32 cellular contexts compared by ENCODE assay signal in the genomic region with DNA sequence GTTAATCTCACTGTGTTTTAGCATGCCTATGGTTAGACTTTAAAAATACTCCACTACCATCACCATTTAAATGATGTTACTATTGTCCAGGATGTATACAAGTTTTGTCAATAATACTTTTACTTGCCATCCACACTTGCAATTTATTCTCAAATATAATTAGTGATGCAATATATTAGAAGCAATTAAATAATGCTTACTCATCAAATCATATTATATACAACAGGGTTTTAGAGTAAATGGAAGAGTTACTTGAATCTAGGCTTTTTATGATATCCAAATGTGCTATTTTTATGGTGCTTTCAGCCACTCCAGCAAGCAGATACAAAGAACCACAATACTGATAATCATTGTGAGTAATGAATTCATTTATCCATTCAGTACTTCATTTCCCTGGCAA.
"Had no signal": no experiment of that assay in that cellular context is flagged by ENCODE, and none has a peak within 500 bp of the region (broad histone marks: within the 10 kb centered on the region; RNA-seq: fewer than 3 reads in every experiment).

No MANE protein-coding gene starts in this region.

- H3K4me3 ChIP-seq: ascending aorta, cardiac muscle cell had no signal

- H3K36me3 ChIP-seq: ascending aorta, cardiac muscle cell had no signal

- H3K4me1 ChIP-seq: ascending aorta had no signal

- ATAC-seq: activated CD8-positive, alpha-beta T cell treated with anti-CD3 and anti-CD28 coated beads for 36 hours; activated naive CD4-positive, alpha-beta T cell treated with anti-CD3 and anti-CD28 coated beads, Interleukin-2, amount 50 U/mL, for 72 hours; activated T-cell treated with anti-CD3 and anti-CD28 coated beads, Interleukin-2, amount 50 U/mL, for 4 hours; activated T-cell treated with anti-CD3 and anti-CD28 coated beads, Interleukin-2, amount 50 U/mL, for 72 hours; activated T-helper 17 cell treated with anti-CD3 and anti-CD28 coated beads, Interleukin-2, amount 50 U/mL, for 72 hours had no signal

- H3K27ac ChIP-seq: ascending aorta, cardiac muscle cell, VCaP had no signal

- H3K9me3 ChIP-seq: ascending aorta had no signal

- FAIRE-seq: bronchial epithelial cell, TTC549 had no signal

- DNase-seq: activated B cell treated with CpG ODN at 0.5 μM for 24 hours; activated CD4-positive, alpha-beta memory T cell treated with anti-CD3 and anti-CD28 coated beads for 36 hours; activated CD4-positive, alpha-beta T cell treated with anti-CD3 and anti-CD28 coated beads for 4 hours; activated CD4-positive, alpha-beta T cell treated with anti-CD3 and anti-CD28 coated beads, Interleukin-2, amount 10 ng/mL, durations not matched to agents 24 days and 14 days; activated CD4-positive, alpha-beta T cell treated with anti-CD3 and anti-CD28 coated beads, Interleukin-2, amount 50 U/mL, for 1 hour; activated CD4-positive, alpha-beta T cell treated with anti-CD3 and anti-CD28 coated beads, Interleukin-2, amount 50 U/mL, for 4 hours; activated CD4-positive, CD25-positive, alpha-beta regulatory T cell treated with anti-CD3 and anti-CD28 coated beads, Interleukin-2, amount 50 U/mL, for 72 hours; activated CD8-positive, alpha-beta memory T cell treated with anti-CD3 and anti-CD28 coated beads, Interleukin-2, amount 50 U/mL, for 4 hours; activated CD8-positive, alpha-beta T cell treated with anti-CD3 and anti-CD28 coated beads for 36 hours; activated effector memory CD4-positive, alpha-beta T cell treated with anti-CD3 and anti-CD28 coated beads, Interleukin-2, amount 50 U/mL, for 16 hours; activated gamma-delta T cell treated with Interleukin-2 at 50 U/mL for 16 hours; activated naive CD4-positive, alpha-beta T cell; activated naive CD4-positive, alpha-beta T cell treated with anti-CD3 and anti-CD28 coated beads for 36 hours; activated naive CD4-positive, alpha-beta T cell treated with anti-CD3 and anti-CD28 coated beads, Interleukin-2, amount 50 U/mL, for 16 hours; activated naive CD8-positive, alpha-beta T cell treated with anti-CD3 and anti-CD28 coated beads for 36 hours; activated T-cell treated with anti-CD3 and anti-CD28 coated beads for 4 hours; activated T-cell treated with anti-CD3 and anti-CD28 coated beads, Interleukin-2, amount 50 U/mL, for 1 hour; activated T-cell treated with anti-CD3 and anti-CD28 coated beads, Interleukin-2, amount 50 U/mL, for 4 hours; activated T-cell treated with anti-CD3 and anti-CD28 coated beads, Interleukin-2, amount 50 U/mL, for 72 hours; amygdala; anterior cingulate cortex; caudate nucleus; cerebellar nuclear complex; T-helper 2 cell; T-helper 9 cell had no signal

- H3K27me3 ChIP-seq: ascending aorta, cardiac muscle cell had no signal
